ENCODE assay signal across 19 cellular contexts in the genomic region with DNA sequence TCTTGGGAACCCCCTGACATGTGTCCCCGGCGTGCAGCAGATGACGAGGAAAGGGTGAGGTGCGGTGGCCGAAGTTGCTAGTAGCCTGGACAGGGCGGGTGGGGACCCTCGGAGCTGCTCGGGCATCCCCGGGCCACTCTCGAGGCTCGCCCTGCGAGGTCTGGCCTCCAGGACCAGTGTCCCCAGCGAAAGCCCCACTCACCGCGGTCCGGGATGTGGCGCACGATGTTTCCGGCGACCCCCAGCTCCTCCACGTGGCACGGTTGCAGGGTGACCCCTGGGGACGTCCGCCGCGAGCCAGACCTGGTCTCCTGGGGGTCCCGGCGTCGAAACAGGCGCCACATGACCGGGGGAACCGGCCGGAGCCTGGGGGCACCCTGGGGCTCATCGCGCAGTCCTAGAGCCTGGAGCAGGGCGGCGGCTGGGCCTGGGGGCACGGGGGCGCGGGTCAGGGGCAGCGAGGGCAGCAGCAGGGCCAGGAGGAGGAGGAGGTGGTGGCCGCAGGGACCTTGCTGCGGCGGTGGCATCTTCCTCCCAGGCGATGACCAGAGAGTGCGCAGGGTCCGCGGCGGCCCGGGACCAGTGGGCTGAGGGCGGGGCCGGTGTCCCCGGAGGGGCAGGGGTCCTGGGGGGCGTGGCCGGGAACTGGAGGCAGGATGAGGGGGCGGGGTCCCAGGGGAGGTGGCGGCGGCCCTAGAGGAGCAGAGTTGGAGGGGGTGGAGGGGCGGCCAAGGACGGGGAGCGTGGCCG. TPM values are rescaled to one million over a fixed set of nuclear protein-coding genes. Genes with fewer than 3 reads are reported as not detected.
DNase-seq lines count a peak whose midpoint lies in the region; ATAC-seq, FAIRE-seq and TF ChIP-seq lines count a peak whose summit lies in the region.
"Had no signal": no experiment of that assay in that cellular context is flagged by ENCODE, and none has a peak within 500 bp of the region (broad histone marks: within the 10 kb centered on the region; RNA-seq: fewer than 3 reads in every experiment).

No MANE protein-coding gene starts in this region.

- H3K4me2 ChIP-seq in K562 (ENCODE audit: insufficient read depth, low read length) = no peak overlapping the region

- H3K36me3 Mint-ChIP-seq in stimulated activated naive B cell treated with anti-CD40 and anti-IgM and Interleukin-4, amounts not matched to agents 10 μg/mL and 1 μg/mL and 100 μg/mL, for 72 hours = peaks cover 36% of the 10 kb centered on the region in 2 donors
- peaks cover 0 to 12% (median 7%) of the 10 kb centered on the region in 3 donors for H3K36me3 Mint-ChIP-seq in immature natural killer cell

- no peak for TF ChIP-seq CTCF in K562 (IDR thresholded peaks at IDR 0.05 in 2 of 3, conservative IDR thresholded peaks at IDR 0.05 in 1 of 3; ENCODE audit: insufficient read depth in 2 of 3, low read depth in 1 of 3, low read length in 3 of 3)

- no peaks in the 10 kb centered on the region for H3K9me3 Mint-ChIP-seq in stimulated activated naive B cell treated with anti-CD40 and anti-IgM and Interleukin-4, amounts not matched to agents 10 μg/mL and 1 μg/mL and 100 μg/mL, for 72 hours
- H3K9me3 Mint-ChIP-seq in immature natural killer cell = no peaks in the 10 kb centered on the region
- H3K9me3 Mint-ChIP-seq: CD8-positive, alpha-beta T cell had no signal

- no peak for ATAC-seq in K562
- peak; percentile 4 to 12 for ATAC-seq in stimulated activated naive B cell treated with anti-CD40 and anti-IgM and Interleukin-4, amounts not matched to agents 10 μg/mL and 1 μg/mL and 100 μg/mL, for 72 hours (replicated peaks)
- ATAC-seq: CD8-positive, alpha-beta T cell had no signal

- H3K9me1 ChIP-seq in K562 (ENCODE audit: control insufficient read depth, insufficient read depth, low read length) = peaks cover 3% of the 10 kb centered on the region

- 0 out of 2 replicates have a peak, but pooled peaks cover 6% of the 10 kb centered on the region for H4K20me1 ChIP-seq in K562 (replicated peaks; ENCODE audit: control insufficient read depth, insufficient read depth, low read length)

- H3K79me2 ChIP-seq in K562 (ENCODE audit: control insufficient read depth, insufficient read depth, low read length) = no peaks in the 10 kb centered on the region

- H3K27ac Mint-ChIP-seq in stimulated activated naive B cell treated with anti-CD40 and anti-IgM and Interleukin-4, amounts not matched to agents 10 μg/mL and 1 μg/mL and 100 μg/mL, for 72 hours = peak overlapping the region; percentile 20
- no peak overlapping the region for H3K27ac Mint-ChIP-seq in immature natural killer cell
- H3K27ac Mint-ChIP-seq: CD8-positive, alpha-beta T cell had no signal

- H3K27me3 ChIP-seq in H7 (ENCODE audit: control insufficient read depth, insufficient read depth, low read length) = no peaks in the 10 kb centered on the region
- H3K27me3 ChIP-seq in K562 (ENCODE audit: control insufficient read depth in 2 of 2, insufficient read depth in 2 of 2, low read length in 2 of 2) = no peaks in the 10 kb centered on the region

- H3K4me3 ChIP-seq in H7 (ENCODE audit: insufficient read depth, low read depth, low read length) = no peak overlapping the region; the same call in 1 of the 2 replicates
- H3K4me3 ChIP-seq in K562 = no peak overlapping the region

- DNase-seq in H7 (peak; percentile 99), K562 (ENCODE audit: extremely low read depth in 1 of 4, low spot score in 3 of 4) (no peak), iPS-NIHi7 (ENCODE audit: extremely low spot score) (peak; percentile 69), GM19238 (ENCODE audit: insufficient read length, low spot score) (no peak), immature natural killer cell (no peak), HTR-8/SVneo (ENCODE audit: insufficient read length, low spot score) (no peak)
- no peak for DNase-seq in stimulated activated naive B cell treated with anti-CD40 and anti-IgM and Interleukin-4, amounts not matched to agents 10 μg/mL and 1 μg/mL and 100 μg/mL, for 72 hours
- DNase-seq: DMS79 treated with DMSO at 0.1 percent for 48 hours; GOT3; KBM-7; NCI-H1436; NCI-H2029 treated with DMSO at 0.1 percent for 48 hours; NCI-H2171 treated with DMSO at 0.1 percent for 48 hours; NCI-H446 treated with DMSO at 0.1 percent for 48 hours; NK-92 treated with Interleukin-12 subunit alpha and Interleukin-12 subunit beta, amount 100 ng/mL, for 24 hours; OCI-M1; RPMI8226 had no signal

- H3K9me3 ChIP-seq in K562 (replicated peaks; ENCODE audit: control insufficient read depth, insufficient read depth, low read depth, low read length) = no peaks in the 10 kb centered on the region

- peaks cover 16 to 37% of the 10 kb centered on the region in 2 donors for H3K27me3 Mint-ChIP-seq in stimulated activated naive B cell treated with anti-CD40 and anti-IgM and Interleukin-4, amounts not matched to agents 10 μg/mL and 1 μg/mL and 100 μg/mL, for 72 hours
- peaks cover 0 to 14% (median 4%) of the 10 kb centered on the region in 3 donors for H3K27me3 Mint-ChIP-seq in immature natural killer cell (ENCODE audit: low read depth in 3 of 3)

- no peak overlapping the region for H2AFZ ChIP-seq in K562 (ENCODE audit: low read depth, low read length)

- no peak for FAIRE-seq in K562 (lab: Jason Lieb, UNC)
- FAIRE-seq in HTR-8/SVneo (lab: Jason Lieb, UNC) = no peak
- FAIRE-seq: GM18507 had no signal

- intact Hi-C loops in K562 (cut with micrococcal nuclease) = loop anchor here (5.0 kb wide), 1 partner anchor 98 kb away; no protein-coding TSS in a partner anchor

- H3K9ac ChIP-seq in K562 (ENCODE audit: insufficient read depth in 1 of 2, low read depth in 2 of 2, low read length in 2 of 2) = no peak overlapping the region

- no peak overlapping the region for H3K27ac ChIP-seq in K562 (ENCODE audit: extremely low read depth, low read depth, low read length)

- 93% methylated on average over 17 of the region's 62 CpGs for WGBS in K562 (ENCODE audit: insufficient coverage, low coverage, missing lambda C conversion rate)

- peaks cover 7 to 11% of the 10 kb centered on the region in 2 donors for H3K4me1 Mint-ChIP-seq in stimulated activated naive B cell treated with anti-CD40 and anti-IgM and Interleukin-4, amounts not matched to agents 10 μg/mL and 1 μg/mL and 100 μg/mL, for 72 hours
- H3K4me1 Mint-ChIP-seq in immature natural killer cell = peaks cover 13 to 16% of the 10 kb centered on the region in 2 donors

- in situ Hi-C loops in K562 (cut with MboI) = no loop called here

- TF ChIP-seq POLR2A in K562 (conservative IDR thresholded peaks at IDR 0.05) = 0 out of 2 replicates have a peak, but pooled peaks have one; percentile 35

- CTCF ChIA-PET in K562 (lab: Yijun Ruan, JAX; ENCODE audit: low intra/inter-chr PET ratio) = no interaction called here

- H3K4me1 ChIP-seq in K562 (replicated peaks in 1 of 2; ENCODE audit: control insufficient read depth in 2 of 2, insufficient read depth in 2 of 2, low read length in 2 of 2) = peaks cover 8 to 55% of the 10 kb centered on the region in 2 experiments

- H3K36me3 ChIP-seq in H7 (replicated peaks; ENCODE audit: control insufficient read depth, insufficient read depth, low read length) (peaks cover 5% of the 10 kb centered on the region), K562 (ENCODE audit: control insufficient read depth, insufficient read depth, low read length) (peaks cover 35% of the 10 kb centered on the region; the same call in 2 of the 3 replicates)

- H3K4me3 Mint-ChIP-seq in stimulated activated naive B cell treated with anti-CD40 and anti-IgM and Interleukin-4, amounts not matched to agents 10 μg/mL and 1 μg/mL and 100 μg/mL, for 72 hours = peak overlapping the region; percentile 14 to 17
- H3K4me3 Mint-ChIP-seq in immature natural killer cell = no peak overlapping the region

- no peak for TF ChIP-seq EP300 in K562 (IDR thresholded peaks at IDR 0.05; ENCODE audit: low read length)

- no TSS peak for BruUV-seq in K562 (replicated peaks; lab: Mats Ljungman, UMichigan)

- no peak for TF ChIP-seq RAD21 in K562 (CRISPR knock-in tag; conservative IDR thresholded peaks at IDR 0.05 in 1 of 2, IDR thresholded peaks at IDR 0.05 in 1 of 2)

- POLR2A ChIA-PET in K562 (lab: Yijun Ruan, JAX) = no interaction called here

RNA-seq across cellular contexts. Expression of a gene that starts 26.0 kb away (rescaled TPM):
- total RNA-seq in H7 (2014; rRNA removed; shearing (Covaris generic)) = 7.8 and 8.5 TPM in 2 replicates
- total RNA-seq in K562 (2011; cell fraction: chromatin; rRNA removed; ENCODE audit: low replicate concordance) = 1.3 and 6.2 TPM in 2 replicates
- total RNA-seq in K562 (2011; cell fraction: nucleolus; rRNA removed) = 4.2 and 5.0 TPM in 2 replicates
- 1.5 and 3.7 TPM in 2 replicates for total RNA-seq in K562 (2011; cell fraction: nucleoplasm; rRNA removed)
- 0.86 TPM in 2 replicates for total RNA-seq in K562 (2014; rRNA removed)
- total RNA-seq in K562 (2014; rRNA removed; fragmentation: Illumina TruSeq; extraction: Trizol) = 0.13 and 0.33 TPM in 2 replicates
- 0.43 and 1.4 TPM in 2 replicates for total RNA-seq in K562 (2015; rRNA removed; fragmentation: Illumina TruSeq; extraction: Trizol)
- total RNA-seq in K562 (2021) = 1.5 and 1.7 TPM in 2 replicates
- polyA plus RNA-seq in K562 (2011; rRNA removed) = 1.5 and 3.8 TPM in 2 replicates
- 5.5 and 5.7 TPM in 2 replicates for polyA plus RNA-seq in K562 (2011; cell fraction: cytosol; rRNA removed)
- polyA plus RNA-seq in K562 (2011; cell fraction: nucleus; rRNA removed) = 3.7 and 4.0 TPM in 2 replicates
- 0.71 and 0.87 TPM in 2 replicates for polyA plus RNA-seq in K562 (2012)
- polyA plus RNA-seq in K562 (2014; fragmentation: Illumina TruSeq; extraction: Trizol) = 0.80 and 1.7 TPM in 2 replicates
- polyA plus RNA-seq in K562 (2014; fragmentation: Nextera tagmentation; extraction: Ambion mirVana) = not detected
- polyA plus RNA-seq in K562 (2014; rRNA removed) = 1.1 TPM in 2 replicates
- 1.1 and 2.3 TPM in 2 replicates for polyA minus RNA-seq in K562 (2011; rRNA and poly(A)+ RNA removed)
- 1.2 and 3.5 TPM in 2 replicates for polyA minus RNA-seq in K562 (2011; cell fraction: cytosol; rRNA and poly(A)+ RNA removed)
- 0.40 and 0.78 TPM in 2 replicates for polyA minus RNA-seq in K562 (2011; cell fraction: nucleus; rRNA and poly(A)+ RNA removed)
- polyA plus RNA-seq in immature natural killer cell = not detected
- total RNA-seq: CD8-positive, alpha-beta T cell had no signal

RNA-seq across cellular contexts. Expression of a gene that starts 38.2 kb away (rescaled TPM):
- total RNA-seq in H7 (2014; rRNA removed; shearing (Covaris generic)) = 92.6 and 95.8 TPM in 2 replicates
- 164 and 380 TPM in 2 replicates for total RNA-seq in K562 (2011; cell fraction: chromatin; rRNA removed; ENCODE audit: low replicate concordance)
- total RNA-seq in K562 (2011; cell fraction: nucleolus; rRNA removed) = 194 and 199 TPM in 2 replicates
- total RNA-seq in K562 (2011; cell fraction: nucleoplasm; rRNA removed) = 117 and 137 TPM in 2 replicates
- 59.6 and 66.0 TPM in 2 replicates for total RNA-seq in K562 (2014; rRNA removed)
- 24.6 and 27.9 TPM in 2 replicates for total RNA-seq in K562 (2014; rRNA removed; fragmentation: Illumina TruSeq; extraction: Trizol)
- total RNA-seq in K562 (2015; rRNA removed; fragmentation: Illumina TruSeq; extraction: Trizol) = 27.8 and 31.1 TPM in 2 replicates
- total RNA-seq in K562 (2021) = 98.8 and 103 TPM in 2 replicates
- polyA plus RNA-seq in K562 (2011; rRNA removed) = 21.5 and 44.9 TPM in 2 replicates
- 21.0 and 30.1 TPM in 2 replicates for polyA plus RNA-seq in K562 (2011; cell fraction: cytosol; rRNA removed)
- polyA plus RNA-seq in K562 (2011; cell fraction: nucleus; rRNA removed) = 96.8 and 126 TPM in 2 replicates
- 49.2 and 51.8 TPM in 2 replicates for polyA plus RNA-seq in K562 (2012)
- 47.1 and 49.1 TPM in 2 replicates for polyA plus RNA-seq in K562 (2014; fragmentation: Illumina TruSeq; extraction: Trizol)
- under 1 TPM; 0.34 to 0.71 TPM for polyA plus RNA-seq in K562 (2014; fragmentation: Nextera tagmentation; extraction: Ambion mirVana)
- 36.5 and 40.7 TPM in 2 replicates for polyA plus RNA-seq in K562 (2014; rRNA removed)
- polyA minus RNA-seq in K562 (2011; rRNA and poly(A)+ RNA removed) = 68.3 and 101 TPM in 2 replicates
- 99.1 and 134 TPM in 2 replicates for polyA minus RNA-seq in K562 (2011; cell fraction: cytosol; rRNA and poly(A)+ RNA removed)
- polyA minus RNA-seq in K562 (2011; cell fraction: nucleus; rRNA and poly(A)+ RNA removed) = 61.1 and 76.9 TPM in 2 replicates
- 10 to 100 TPM in 1 of 3 donors, 1 to 10 TPM in 2; 1.1 to 16.6 (median 5.2) TPM for polyA plus RNA-seq in immature natural killer cell

RNA-seq across cellular contexts. Expression of a gene that starts 49.2 kb away (rescaled TPM):
- 253 and 306 TPM in 2 replicates for total RNA-seq in H7 (2014; rRNA removed; shearing (Covaris generic))
- total RNA-seq in K562 (2011; cell fraction: chromatin; rRNA removed; ENCODE audit: low replicate concordance) = 63.5 and 278 TPM in 2 replicates
- 249 and 252 TPM in 2 replicates for total RNA-seq in K562 (2011; cell fraction: nucleolus; rRNA removed)
- 127 and 141 TPM in 2 replicates for total RNA-seq in K562 (2011; cell fraction: nucleoplasm; rRNA removed)
- total RNA-seq in K562 (2014; rRNA removed) = 239 and 305 TPM in 2 replicates
- 19.2 and 33.2 TPM in 2 replicates for total RNA-seq in K562 (2014; rRNA removed; fragmentation: Illumina TruSeq; extraction: Trizol)
- 130 and 147 TPM in 2 replicates for total RNA-seq in K562 (2015; rRNA removed; fragmentation: Illumina TruSeq; extraction: Trizol)
- 273 and 289 TPM in 2 replicates for total RNA-seq in K562 (2021)
- polyA plus RNA-seq in K562 (2011; rRNA removed) = 159 and 263 TPM in 2 replicates
- 307 and 533 TPM in 2 replicates for polyA plus RNA-seq in K562 (2011; cell fraction: cytosol; rRNA removed)
- polyA plus RNA-seq in K562 (2011; cell fraction: nucleus; rRNA removed) = 164 and 210 TPM in 2 replicates
- polyA plus RNA-seq in K562 (2012) = 176 and 372 TPM in 2 replicates
- polyA plus RNA-seq in K562 (2014; fragmentation: Illumina TruSeq; extraction: Trizol) = 50.1 and 152 TPM in 2 replicates
- polyA plus RNA-seq in K562 (2014; fragmentation: Nextera tagmentation; extraction: Ambion mirVana) = 10 to 100 TPM in 1 of 2 experiments, 1 to 10 TPM in 1; 5.8 to 18.3 TPM
- polyA plus RNA-seq in K562 (2014; rRNA removed) = 230 and 233 TPM in 2 replicates
- 43.6 and 67.0 TPM in 2 replicates for polyA minus RNA-seq in K562 (2011; rRNA and poly(A)+ RNA removed)
- 103 and 143 TPM in 2 replicates for polyA minus RNA-seq in K562 (2011; cell fraction: cytosol; rRNA and poly(A)+ RNA removed)
- polyA minus RNA-seq in K562 (2011; cell fraction: nucleus; rRNA and poly(A)+ RNA removed) = 49.1 and 66.3 TPM in 2 replicates
- 100 to 1,000 TPM; 378 to 407 (median 401) TPM for polyA plus RNA-seq in immature natural killer cell

RNA-seq across cellular contexts. Expression of a gene that starts 49.6 kb away (rescaled TPM):
- total RNA-seq in H7 (2014; rRNA removed; shearing (Covaris generic)) = 44.7 and 63.1 TPM in 2 replicates
- total RNA-seq in K562 (2011; cell fraction: chromatin; rRNA removed; ENCODE audit: low replicate concordance) = 17.3 and 60.1 TPM in 2 replicates
- total RNA-seq in K562 (2011; cell fraction: nucleolus; rRNA removed) = 53.9 and 64.9 TPM in 2 replicates
- 23.2 and 29.4 TPM in 2 replicates for total RNA-seq in K562 (2011; cell fraction: nucleoplasm; rRNA removed)
- total RNA-seq in K562 (2014; rRNA removed) = 113 and 149 TPM in 2 replicates
- 26.2 and 45.7 TPM in 2 replicates for total RNA-seq in K562 (2014; rRNA removed; fragmentation: Illumina TruSeq; extraction: Trizol)
- total RNA-seq in K562 (2015; rRNA removed; fragmentation: Illumina TruSeq; extraction: Trizol) = 51.1 and 57.8 TPM in 2 replicates
- 78.9 and 88.6 TPM in 2 replicates for total RNA-seq in K562 (2021)
- polyA plus RNA-seq in K562 (2011; rRNA removed) = 35.6 and 43.2 TPM in 2 replicates
- polyA plus RNA-seq in K562 (2011; cell fraction: cytosol; rRNA removed) = 53.9 and 97.8 TPM in 2 replicates
- polyA plus RNA-seq in K562 (2011; cell fraction: nucleus; rRNA removed) = 37.4 and 64.0 TPM in 2 replicates
- 53.0 and 58.9 TPM in 2 replicates for polyA plus RNA-seq in K562 (2012)
- 33.3 and 53.3 TPM in 2 replicates for polyA plus RNA-seq in K562 (2014; fragmentation: Illumina TruSeq; extraction: Trizol)
- 1 to 10 TPM; 1.1 to 6.3 TPM for polyA plus RNA-seq in K562 (2014; fragmentation: Nextera tagmentation; extraction: Ambion mirVana)
- 61.3 and 65.9 TPM in 2 replicates for polyA plus RNA-seq in K562 (2014; rRNA removed)
- 27.6 and 57.1 TPM in 2 replicates for polyA minus RNA-seq in K562 (2011; rRNA and poly(A)+ RNA removed)
- polyA minus RNA-seq in K562 (2011; cell fraction: cytosol; rRNA and poly(A)+ RNA removed) = 34.9 and 39.1 TPM in 2 replicates
- 23.5 and 26.5 TPM in 2 replicates for polyA minus RNA-seq in K562 (2011; cell fraction: nucleus; rRNA and poly(A)+ RNA removed)
- 10 to 100 TPM; 33.1 to 54.2 (median 48.9) TPM for polyA plus RNA-seq in immature natural killer cell

Comparison
In these comparisons a context has a peak if more than half of its experiments do, and no peak if none do; other contexts are left out.
1. DNase-seq: peak in H7 (single experiment) and iPS-NIHi7 (single experiment); none in K562 (0 of 4), stimulated activated naive B cell treated with anti-CD40 and anti-IgM and Interleukin-4, amounts not matched to agents 10 μg/mL and 1 μg/mL and 100 μg/mL, for 72 hours (single experiment), GM19238 (single experiment), immature natural killer cell (0 of 3) and HTR-8/SVneo (single experiment).
2. H3K4me3 Mint-ChIP-seq: peak in stimulated activated naive B cell treated with anti-CD40 and anti-IgM and Interleukin-4, amounts not matched to agents 10 μg/mL and 1 μg/mL and 100 μg/mL, for 72 hours (2 of 2); none in immature natural killer cell (0 of 5).